In the genomic region with DNA sequence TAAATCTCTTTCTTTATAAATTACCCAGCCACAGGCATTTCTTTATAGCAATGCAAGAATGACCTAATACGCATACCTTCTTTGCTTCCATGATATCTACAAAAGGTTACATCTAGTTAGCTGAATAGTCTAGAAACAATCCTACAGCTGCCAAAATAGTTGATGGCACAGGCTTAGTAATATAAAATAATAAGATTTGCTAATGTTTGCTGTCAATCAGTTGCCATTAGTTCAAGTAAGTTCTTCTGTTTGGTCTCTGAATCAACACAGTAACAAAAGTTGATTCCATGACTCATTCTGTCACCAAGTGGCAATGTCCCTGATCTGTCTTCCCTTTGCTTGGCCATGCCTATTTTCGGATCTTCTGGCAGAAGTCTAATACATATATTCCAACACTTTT, we compare ENCODE assay signal across 26 cellular contexts.
"Had no signal": no experiment of that assay in that cellular context is flagged by ENCODE, and none has a peak within 500 bp of the region (broad histone marks: within the 10 kb centered on the region; RNA-seq: fewer than 3 reads in every experiment).

No MANE protein-coding gene starts in this region.

- H3K27ac ChIP-seq: hepatocyte, spleen, upper lobe of left lung had no signal

- H3K9me3 ChIP-seq: mucosa of descending colon, upper lobe of left lung had no signal

- H3K79me2 ChIP-seq: hepatocyte had no signal

- ATAC-seq: activated T-cell treated with anti-CD3 and anti-CD28 coated beads, Interleukin-2, amount 50 U/mL, for 72 hours; esophagus mucosa; mucosa of descending colon; naive thymus-derived CD4-positive, alpha-beta T cell had no signal

- H3K36me3 ChIP-seq: spleen, upper lobe of left lung had no signal

- H3K36me3 Mint-ChIP-seq: activated CD4-positive, alpha-beta memory T cell treated with anti-CD3 and anti-CD28 coated beads for 36 hours; activated naive CD8-positive, alpha-beta T cell treated with anti-CD3 and anti-CD28 coated beads, Interleukin-2, amount 10 ng/mL, durations not matched to agents 7 days and 5 days; brain; immature natural killer cell; memory B cell; naive thymus-derived CD4-positive, alpha-beta T cell had no signal

- H3K9me3 Mint-ChIP-seq: activated CD4-positive, alpha-beta memory T cell treated with anti-CD3 and anti-CD28 coated beads for 36 hours; activated naive CD4-positive, alpha-beta T cell treated with anti-CD3 and anti-CD28 coated beads for 36 hours; neural crest cell; T-helper 1 cell treated with Interleukin-12 subunit alpha and Interleukin-12 subunit beta and Interleukin-4 antibody, amounts not matched to agents 30 μg/mL and 1 μg/mL, for 36 hours had no signal

- H3K27ac Mint-ChIP-seq: activated CD4-positive, alpha-beta memory T cell treated with anti-CD3 and anti-CD28 coated beads for 36 hours; activated naive CD4-positive, alpha-beta T cell treated with anti-CD3 and anti-CD28 coated beads for 36 hours; activated naive CD8-positive, alpha-beta T cell treated with anti-CD3 and anti-CD28 coated beads, Interleukin-2, amount 10 ng/mL, durations not matched to agents 7 days and 5 days; activated T-cell treated with anti-CD3 and anti-CD28 coated beads, Interleukin-2, amount 50 U/mL, for 72 hours; brain; immature natural killer cell; memory B cell; naive thymus-derived CD4-positive, alpha-beta T cell; T-helper 1 cell treated with Interleukin-12 subunit alpha and Interleukin-12 subunit beta and Interleukin-4 antibody, amounts not matched to agents 30 μg/mL and 1 μg/mL, for 36 hours had no signal

- H3K4me1 ChIP-seq: spleen, upper lobe of left lung had no signal

- H2AFZ ChIP-seq: hepatocyte had no signal

- H3K27me3 Mint-ChIP-seq: activated CD4-positive, alpha-beta memory T cell treated with anti-CD3 and anti-CD28 coated beads for 36 hours; activated naive CD8-positive, alpha-beta T cell treated with anti-CD3 and anti-CD28 coated beads, Interleukin-2, amount 10 ng/mL, durations not matched to agents 7 days and 5 days; memory B cell had no signal

- DNase-seq: activated CD4-positive, alpha-beta memory T cell treated with anti-CD3 and anti-CD28 coated beads for 36 hours; activated CD4-positive, alpha-beta T cell treated with anti-CD3 and anti-CD28 coated beads for 48 hours; activated effector memory CD4-positive, alpha-beta T cell treated with Interleukin-2 at 50 U/mL for 16 hours; activated naive CD4-positive, alpha-beta T cell treated with anti-CD3 and anti-CD28 coated beads for 36 hours; activated naive CD8-positive, alpha-beta T cell treated with anti-CD3 and anti-CD28 coated beads, Interleukin-2, amount 10 ng/mL, durations not matched to agents 7 days and 5 days; activated T-cell treated with anti-CD3 and anti-CD28 coated beads, Interleukin-2, amount 50 U/mL, for 72 hours; amygdala; dermis blood vessel endothelial cell; effector CD8-positive, alpha-beta T cell; foreskin melanocyte; glutamatergic neuron; immature natural killer cell; mucosa of descending colon; naive thymus-derived CD4-positive, alpha-beta T cell; occipital lobe; posterior cingulate gyrus; spleen; stimulated activated CD4-positive, alpha-beta T cell treated with anti-CD3 and anti-CD28 coated beads, Interleukin-4, amount 100 ng/mL, for 1 hour; stimulated activated naive CD4-positive, alpha-beta T cell treated with Interleukin-2 at 50 U/mL for 16 hours; upper lobe of left lung had no signal

- H3K4me3 ChIP-seq: hepatocyte, mucosa of descending colon, spleen, upper lobe of left lung had no signal

- H3K4me3 Mint-ChIP-seq: activated CD4-positive, alpha-beta memory T cell treated with anti-CD3 and anti-CD28 coated beads for 36 hours; activated naive CD4-positive, alpha-beta T cell treated with anti-CD3 and anti-CD28 coated beads for 36 hours; activated naive CD8-positive, alpha-beta T cell treated with anti-CD3 and anti-CD28 coated beads, Interleukin-2, amount 10 ng/mL, durations not matched to agents 7 days and 5 days; activated T-cell treated with anti-CD3 and anti-CD28 coated beads, Interleukin-2, amount 50 U/mL, for 72 hours; brain; immature natural killer cell; memory B cell; naive thymus-derived CD4-positive, alpha-beta T cell; neural crest cell; T-helper 1 cell treated with Interleukin-12 subunit alpha and Interleukin-12 subunit beta and Interleukin-4 antibody, amounts not matched to agents 30 μg/mL and 1 μg/mL, for 36 hours had no signal

- H3K27me3 ChIP-seq: hepatocyte, spleen, upper lobe of left lung had no signal

- H3K4me2 ChIP-seq: hepatocyte had no signal

- H3K4me1 Mint-ChIP-seq: activated naive CD8-positive, alpha-beta T cell treated with anti-CD3 and anti-CD28 coated beads, Interleukin-2, amount 10 ng/mL, durations not matched to agents 7 days and 5 days; immature natural killer cell; memory B cell; naive thymus-derived CD4-positive, alpha-beta T cell had no signal
